8 cellular contexts compared by ENCODE assay signal in genomic region chr12:31118831-31119530, GRCh38. TPM values are rescaled to one million over a fixed set of nuclear protein-coding genes. Genes with fewer than 3 reads are reported as not detected.
A peak's percentile ranks its signal among the peaks of the same experiment; 100 is the strongest.
DNase-seq lines count a peak whose midpoint lies in the region; ATAC-seq and TF ChIP-seq lines count a peak whose summit lies in the region.

No MANE protein-coding gene starts in this region.

- CTCF ChIA-PET in activated naive CD4-positive, alpha-beta T cell treated with anti-CD3 and anti-CD28 coated beads for 36 hours (lab: Charles Lee), result interaction anchor here (0.9 kb wide), 1 partner anchor 143 kb away, joined by 3 read pairs; no protein-coding TSS in a partner anchor

- no peaks in the 10 kb centered on the region for H3K9me3 ChIP-seq in iPS-18c (ENCODE audit: control insufficient read depth, insufficient read depth, low read length)

- TF ChIP-seq POLR2A in GM18505 (IDR thresholded peaks at IDR 0.05; ENCODE audit: borderline replicate concordance, extremely low read depth, insufficient read depth, insufficient read length), result no peak

- H3K9me3 Mint-ChIP-seq in activated naive CD4-positive, alpha-beta T cell treated with anti-CD3 and anti-CD28 coated beads for 36 hours, result no peaks in the 10 kb centered on the region

- no peak overlapping the region for H3K27ac Mint-ChIP-seq in activated naive CD4-positive, alpha-beta T cell treated with anti-CD3 and anti-CD28 coated beads for 36 hours

- peaks cover 15% of the 10 kb centered on the region for H3K4me1 Mint-ChIP-seq in activated naive CD4-positive, alpha-beta T cell treated with anti-CD3 and anti-CD28 coated beads for 36 hours (ENCODE audit: low read depth)

- intact Hi-C loops in activated naive CD4-positive, alpha-beta T cell treated with anti-CD3 and anti-CD28 coated beads for 36 hours (cut with micrococcal nuclease), result loop anchor here (1.0 kb wide), 1 partner anchor 86 kb away; no protein-coding TSS in a partner anchor

- DNase-seq in Ammon's horn (ENCODE audit: low spot score) (peak; percentile 8), NCI-H2029 treated with DMSO at 0.1 percent for 48 hours (lab: John Stamatoyannopoulos, UW) (peak; percentile 36), NK-92 (lab: John Stamatoyannopoulos, UW; ENCODE audit: unreplicated experiment) (no peak)
- DNase-seq in activated naive CD4-positive, alpha-beta T cell treated with anti-CD3 and anti-CD28 coated beads for 36 hours, result peak; percentile 67
- peak; percentile 37 to 55 for DNase-seq in stimulated activated CD8-positive, alpha-beta memory T cell treated with anti-CD3 and anti-CD28 coated beads, Interleukin-7, amount 100 ng/mL, for 4 hours (ENCODE audit: low read depth in 2 of 2)

- H3K4me3 ChIP-seq in iPS-18c (ENCODE audit: insufficient read depth, low read depth, low read length), result peak overlapping the region; percentile 60

- H3K36me3 Mint-ChIP-seq in activated naive CD4-positive, alpha-beta T cell treated with anti-CD3 and anti-CD28 coated beads for 36 hours (ENCODE audit: low read depth), result no peaks in the 10 kb centered on the region

- ATAC-seq in GM21367 (IDR thresholded peaks at IDR 0.05; ENCODE audit: unreplicated experiment) (peak; percentile 53), GM18505 (IDR thresholded peaks at IDR 0.05; ENCODE audit: unreplicated experiment) (no peak)

- peaks cover 17% of the 10 kb centered on the region for H3K27me3 Mint-ChIP-seq in activated naive CD4-positive, alpha-beta T cell treated with anti-CD3 and anti-CD28 coated beads for 36 hours (ENCODE audit: low read depth)

- peak overlapping the region; percentile 68 for H3K4me3 Mint-ChIP-seq in activated naive CD4-positive, alpha-beta T cell treated with anti-CD3 and anti-CD28 coated beads for 36 hours

RNA-seq across cellular contexts. Expression of gene DDX11, which starts 45.3 kb away (rescaled TPM):
- total RNA-seq in activated naive CD4-positive, alpha-beta T cell treated with anti-CD3 and anti-CD28 coated beads for 36 hours, result 100 to 1,000 TPM; 136 to 155 TPM
